9 cellular contexts compared by ENCODE assay signal in genomic region chr6:44052419-44053011, GRCh38.
A peak's percentile ranks its signal among the peaks of the same experiment; 100 is the strongest.
DNase-seq lines count a peak whose midpoint lies in the region; ATAC-seq and TF ChIP-seq lines count a peak whose summit lies in the region.
"Had no signal": no experiment of that assay in that cellular context is flagged by ENCODE, and none has a peak within 500 bp of the region (broad histone marks: within the 10 kb centered on the region; RNA-seq: fewer than 3 reads in every experiment).

No MANE protein-coding gene starts in this region.

- H3K9me1 ChIP-seq in IMR-90 (ENCODE audit: insufficient read depth, low read length): peaks cover 62% of the 10 kb centered on the region

- H3K4me1 ChIP-seq in IMR-90 (ENCODE audit: control insufficient read depth, insufficient read depth, low read length) (peaks cover 64% of the 10 kb centered on the region), mammary epithelial cell (ENCODE audit: insufficient read depth, low read length) (peaks cover 79% of the 10 kb centered on the region), tibial nerve (peaks cover 0 to 57% (median 18%) of the 10 kb centered on the region in 4 donors)
- peaks cover 4% of the 10 kb centered on the region for H3K4me1 ChIP-seq in CD4-positive, alpha-beta memory T cell (ENCODE audit: insufficient read depth, low read length)

- H3K36me3 Mint-ChIP-seq in CD4-positive, alpha-beta memory T cell: no peaks in the 10 kb centered on the region

- peak overlapping the region; percentile 90 for H3K14ac ChIP-seq in IMR-90 (replicated peaks; ENCODE audit: low read depth, low read length)

- no peak overlapping the region for H3K27ac Mint-ChIP-seq in CD4-positive, alpha-beta memory T cell

- peak overlapping the region; percentile 76 for H3K18ac ChIP-seq in IMR-90 (ENCODE audit: low read depth, low read length)

- H3K4me1 Mint-ChIP-seq in CD4-positive, alpha-beta memory T cell: no peaks in the 10 kb centered on the region

- TF ChIP-seq RAD21 in IMR-90 (IDR thresholded peaks at IDR 0.05; ENCODE audit: low read length): no peak

- TF ChIP-seq CTCF in IMR-90 (conservative IDR thresholded peaks at IDR 0.05; ENCODE audit: low read depth, low read length) (0 out of 2 replicates have a peak, but pooled peaks have one; percentile 7), mammary epithelial cell (conservative IDR thresholded peaks at IDR 0.05 in 1 of 2, IDR thresholded peaks at IDR 0.05 in 1 of 2; ENCODE audit: extremely low read depth in 1 of 2, insufficient read depth in 1 of 2, low read depth in 1 of 2, low read length in 2 of 2) (no peak), tibial nerve (IDR thresholded peaks at IDR 0.05) (peak in 4 of 5 experiments; percentile 7 to 48 (median 24))

- peak overlapping the region; percentile 42; the same call in 1 of the 2 replicates for H3K23ac ChIP-seq in IMR-90 (ENCODE audit: low read depth, low read length)

- H2AK9ac ChIP-seq in IMR-90 (replicated peaks; ENCODE audit: low read depth, low read length, poor library complexity): peak overlapping the region; percentile 33

- peak overlapping the region; percentile 48; the same call in 1 of the 2 replicates for H3K27ac ChIP-seq in IMR-90 (ENCODE audit: insufficient read depth, low read length)
- H3K27ac ChIP-seq in mammary epithelial cell (ENCODE audit: insufficient read depth, low read depth, low read length): no peak overlapping the region
- peak overlapping the region; percentile 63 for H3K27ac ChIP-seq in layer of hippocampus (ENCODE audit: low read depth, low read length)
- peak overlapping the region in 2 of 4 donors; percentile 76 to 77 for H3K27ac ChIP-seq in tibial nerve
- H3K27ac ChIP-seq in CD4-positive, alpha-beta memory T cell (ENCODE audit: low read depth, low read length): no peak overlapping the region
- H3K27ac ChIP-seq: neutrophil had no signal

- H3K4ac ChIP-seq in IMR-90 (ENCODE audit: low read depth, low read length): peak overlapping the region; percentile 92

- peak overlapping the region; percentile 29 for H3K56ac ChIP-seq in IMR-90 (ENCODE audit: extremely low read depth, insufficient read depth, low read length)

- peaks cover 0 to 2% (median 0%) of the 10 kb centered on the region in 8 donors for H3K9me3 Mint-ChIP-seq in CD4-positive, alpha-beta memory T cell

- H2AK5ac ChIP-seq in IMR-90 (ENCODE audit: low read depth, low read length): peak overlapping the region; percentile 91

- CTCF ChIA-PET in IMR-90 (lab: Yijun Ruan, JAX): no interaction called here
- CTCF ChIA-PET in mammary epithelial cell (lab: Charles Lee; ENCODE audit: low non-redundant PET): no interaction called here
- CTCF ChIA-PET in CD4-positive, alpha-beta memory T cell (lab: Charles Lee; ENCODE audit: partially characterized antibody): no interaction called here

- BruUV-seq in IMR-90 (replicated peaks; lab: Mats Ljungman, UMichigan) (no TSS peak), mammary epithelial cell (replicated peaks; lab: Mats Ljungman, UMichigan) (no TSS peak)

- DNase-seq in IMR-90 (peak; percentile 80), mammary epithelial cell (peak; percentile 30), tibial nerve (ENCODE audit: low spot score in 2 of 2) (no peak)
- no peak for DNase-seq in CD4-positive, alpha-beta memory T cell
- no peak for DNase-seq in activated effector memory CD4-positive, alpha-beta T cell treated with Interleukin-2 at 50 U/mL for 16 hours
- no peak for DNase-seq in stimulated activated CD4-positive, alpha-beta T cell treated with anti-CD3 and anti-CD28 coated beads, Interleukin-2, amount 100 ng/mL, for 48 hours
- DNase-seq: activated CD4-positive, alpha-beta T cell treated with anti-CD3 and anti-CD28 coated beads for 4 hours had no signal

- no peaks in the 10 kb centered on the region for H3K79me2 ChIP-seq in mammary epithelial cell (ENCODE audit: insufficient read depth, low read length)

- in situ Hi-C loops in IMR-90 (cut with MboI; ENCODE audit: low sequenced_read_pairs): no loop called here
- in situ Hi-C loops in mammary epithelial cell (cut with MboI; ENCODE audit: low sequenced_read_pairs in 2 of 2): loop anchor here in 1 of 2 donors (10.0 kb wide), 1 partner anchor 128 kb away; no protein-coding TSS in a partner anchor

- H3K4me3 ChIP-seq in IMR-90 (ENCODE audit: insufficient read depth, low read depth, low read length): no peak overlapping the region
- H3K4me3 ChIP-seq in mammary epithelial cell (replicated peaks in 1 of 3; ENCODE audit: insufficient read depth in 1 of 3, low read depth in 2 of 3, low read length in 3 of 3): no peak overlapping the region
- H3K4me3 ChIP-seq in tibial nerve: no peak overlapping the region
- H3K4me3 ChIP-seq in CD4-positive, alpha-beta memory T cell (ENCODE audit: low read length in 2 of 2): no peak overlapping the region

- peaks cover 0 to 17% of the 10 kb centered on the region in 2 experiments; a peak in 2 of 4 replicates for H3K79me1 ChIP-seq in IMR-90 (ENCODE audit: low read depth in 1 of 2, low read length in 2 of 2)

- no peak overlapping the region for H3K4me3 Mint-ChIP-seq in CD4-positive, alpha-beta memory T cell

- peak overlapping the region; percentile 89 for H2BK120ac ChIP-seq in IMR-90 (ENCODE audit: low read depth, low read length)

- no peaks in the 10 kb centered on the region for H3K27me3 Mint-ChIP-seq in CD4-positive, alpha-beta memory T cell

- peak overlapping the region; percentile 44 for H4K5ac ChIP-seq in IMR-90 (ENCODE audit: low read depth, low read length)

- peak in 1 of 2 donors; percentile 48 for TF ChIP-seq EP300 in tibial nerve (IDR thresholded peaks at IDR 0.05)

- no CpG with 5 or more reads among the region's 4 CpGs for WGBS in IMR-90 (ENCODE audit: extremely low coverage in 2 of 2, insufficient read length in 1 of 2), 2 experiments
- WGBS in mammary epithelial cell (ENCODE audit: low coverage, missing lambda C conversion rate): 40% methylated on average over 4 of the region's 4 CpGs
- 31 to 41% methylated on average over 4 of the region's 4 CpGs for WGBS in tibial nerve, 2 donors

- H3K36me3 ChIP-seq in IMR-90 (ENCODE audit: control insufficient read depth, insufficient read depth, low read length) (no peaks in the 10 kb centered on the region), mammary epithelial cell (ENCODE audit: insufficient read depth, low read length) (no peaks in the 10 kb centered on the region), tibial nerve (no peaks in the 10 kb centered on the region)
- H3K36me3 ChIP-seq in CD4-positive, alpha-beta memory T cell (ENCODE audit: insufficient read depth, low read length): no peaks in the 10 kb centered on the region
- H3K36me3 ChIP-seq: neutrophil had no signal

- H3K9me3 ChIP-seq in IMR-90 (ENCODE audit: control insufficient read depth, insufficient read depth, low read length): no peaks in the 10 kb centered on the region
- no peaks in the 10 kb centered on the region for H3K9me3 ChIP-seq in mammary epithelial cell (replicated peaks; ENCODE audit: insufficient read depth, low read length)
- no peaks in the 10 kb centered on the region for H3K9me3 ChIP-seq in tibial nerve
- no peaks in the 10 kb centered on the region for H3K9me3 ChIP-seq in CD4-positive, alpha-beta memory T cell (ENCODE audit: control insufficient read depth in 1 of 2, low read length in 2 of 2)
- H3K9me3 ChIP-seq: neutrophil had no signal

- TF ChIP-seq POLR2A in IMR-90 (IDR thresholded peaks at IDR 0.05; ENCODE audit: low read depth, low read length) (no peak), tibial nerve (IDR thresholded peaks at IDR 0.05) (no peak)

- H2AFZ ChIP-seq in IMR-90 (replicated peaks; ENCODE audit: low read length, poor library complexity) (peak overlapping the region; percentile 47), mammary epithelial cell (ENCODE audit: low read depth, low read length) (no peak overlapping the region)

- peak overlapping the region; percentile 24 for H3K4me2 ChIP-seq in IMR-90 (ENCODE audit: low read depth, low read length)
- H3K4me2 ChIP-seq in mammary epithelial cell (ENCODE audit: insufficient read depth, low read depth, low read length): no peak overlapping the region

- peak; percentile 54 for ATAC-seq in IMR-90 (ENCODE audit: low read depth)

- H2BK20ac ChIP-seq in IMR-90 (ENCODE audit: low read depth, low read length): peak overlapping the region; percentile 85

- no peaks in the 10 kb centered on the region for H4K20me1 ChIP-seq in IMR-90 (ENCODE audit: insufficient read depth, low read length)
- no peaks in the 10 kb centered on the region for H4K20me1 ChIP-seq in mammary epithelial cell (ENCODE audit: insufficient read depth, low read length)

- POLR2A ChIA-PET in IMR-90 (lab: Charles Lee; ENCODE audit: unreplicated experiment): interaction anchor here (0.8 kb wide), 1 partner anchor 12 kb away, joined by 3 read pairs; no protein-coding TSS in a partner anchor
- POLR2A ChIA-PET in CD4-positive, alpha-beta memory T cell (lab: Charles Lee; ENCODE audit: partially characterized antibody): no interaction called here

- H4K91ac ChIP-seq in IMR-90 (ENCODE audit: insufficient read depth, low read depth, low read length): peak overlapping the region; percentile 91

- peak overlapping the region; percentile 73 for H2BK5ac ChIP-seq in IMR-90 (ENCODE audit: low read depth, low read length, poor library complexity, severe bottlenecking)

- peak overlapping the region; percentile 92; the same call in 2 of the 3 replicates for H2BK15ac ChIP-seq in IMR-90 (ENCODE audit: low read depth, low read length)

- intact Hi-C loops in IMR-90 (cut with micrococcal nuclease): no loop called here
- intact Hi-C loops in mammary epithelial cell (cut with micrococcal nuclease): no loop called here
- intact Hi-C loops in CD4-positive, alpha-beta memory T cell (cut with micrococcal nuclease): no loop called here

- peak overlapping the region; percentile 44 to 90 for H4K8ac ChIP-seq in IMR-90 (ENCODE audit: low read depth in 2 of 2, low read length in 2 of 2)

- H3K9ac ChIP-seq in IMR-90 (ENCODE audit: low read depth, low read length) (peak overlapping the region; percentile 3; the same call in 1 of the 2 replicates), mammary epithelial cell (ENCODE audit: insufficient read depth, low read length) (no peak overlapping the region)

- H3K27me3 ChIP-seq in IMR-90 (ENCODE audit: control insufficient read depth, insufficient read depth, low read length) (no peaks in the 10 kb centered on the region), mammary epithelial cell (ENCODE audit: insufficient read depth, low read length) (no peaks in the 10 kb centered on the region), layer of hippocampus (ENCODE audit: control insufficient read depth, insufficient read depth, low read length) (no peaks in the 10 kb centered on the region), tibial nerve (no peaks in the 10 kb centered on the region)
- no peaks in the 10 kb centered on the region for H3K27me3 ChIP-seq in CD4-positive, alpha-beta memory T cell (ENCODE audit: insufficient read depth, low read length)

- dilution Hi-C loops in IMR-90 (cut with HindIII; ENCODE audit: low sequenced_read_pairs, unreplicated experiment): no loop called here
- dilution Hi-C loops in mammary epithelial cell (cut with HindIII; ENCODE audit: low sequenced_read_pairs): no loop called here

Comparison
In these comparisons a context has a peak if more than half of its experiments do, and no peak if none do; other contexts are left out.
1. DNase-seq: peak in IMR-90 (single experiment) and mammary epithelial cell (single experiment); none in tibial nerve (0 of 2), CD4-positive, alpha-beta memory T cell (0 of 5), activated effector memory CD4-positive, alpha-beta T cell treated with Interleukin-2 at 50 U/mL for 16 hours (single experiment) and stimulated activated CD4-positive, alpha-beta T cell treated with anti-CD3 and anti-CD28 coated beads, Interleukin-2, amount 100 ng/mL, for 48 hours (0 of 2).
2. H3K27ac ChIP-seq: peak in IMR-90 (single experiment) and layer of hippocampus (single experiment); none in mammary epithelial cell (single experiment) and CD4-positive, alpha-beta memory T cell (single experiment).
3. CTCF ChIP-seq: peak in IMR-90 (single experiment) and tibial nerve (4 of 5); none in mammary epithelial cell (0 of 2).